12 cellular contexts compared by ENCODE assay signal in the genomic region with DNA sequence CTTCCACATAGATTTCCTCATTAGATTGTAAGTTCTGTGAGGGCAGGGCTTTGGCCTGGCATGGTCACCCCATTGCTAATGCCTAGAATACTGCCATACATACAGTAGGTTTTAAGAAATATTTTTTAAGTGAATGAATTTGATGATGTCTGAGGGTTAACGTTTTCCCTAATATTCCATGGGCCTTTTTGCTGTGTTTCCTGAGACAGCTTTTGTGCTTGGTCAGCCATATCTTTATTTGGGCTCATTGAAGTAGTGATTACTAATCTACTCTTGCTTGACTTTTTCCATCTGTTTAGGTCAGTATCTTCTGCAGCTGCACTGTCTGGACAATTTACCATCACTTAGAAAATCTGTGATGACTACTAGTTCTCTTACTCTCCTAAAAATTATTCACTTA. TPM values are rescaled to one million over a fixed set of nuclear protein-coding genes. Genes with fewer than 3 reads are reported as not detected.
DNase-seq lines count a peak whose midpoint lies in the region; ATAC-seq, FAIRE-seq and TF ChIP-seq lines count a peak whose summit lies in the region.
"Had no signal": no experiment of that assay in that cellular context is flagged by ENCODE, and none has a peak within 500 bp of the region (broad histone marks: within the 10 kb centered on the region; RNA-seq: fewer than 3 reads in every experiment).

No MANE protein-coding gene starts in this region.

- H3K9me3 ChIP-seq in CD4-positive, alpha-beta T cell (ENCODE audit: control insufficient read depth, low read length), result no peaks in the 10 kb centered on the region
- H3K9me3 ChIP-seq in astrocyte (ENCODE audit: insufficient read depth, low read depth, low read length), result no peaks in the 10 kb centered on the region

- H3K4me1 ChIP-seq in astrocyte (ENCODE audit: insufficient read depth, low read length), result peaks cover 16% of the 10 kb centered on the region

- H3K9me3 Mint-ChIP-seq in CD4-positive, alpha-beta T cell, result no peaks in the 10 kb centered on the region
- H3K9me3 Mint-ChIP-seq in HFFc6, result no peaks in the 10 kb centered on the region
- no peaks in the 10 kb centered on the region for H3K9me3 Mint-ChIP-seq in astrocyte (ENCODE audit: unreplicated experiment)
- no peaks in the 10 kb centered on the region for H3K9me3 Mint-ChIP-seq in natural killer cell

- H3K4me1 Mint-ChIP-seq in CD4-positive, alpha-beta T cell (ENCODE audit: low read depth), result peaks cover 75% of the 10 kb centered on the region
- H3K4me1 Mint-ChIP-seq in HFFc6 (ENCODE audit: low read depth) (peaks cover 50% of the 10 kb centered on the region), astrocyte (ENCODE audit: low read depth, unreplicated experiment) (peaks cover 23% of the 10 kb centered on the region), natural killer cell (peaks cover 58 to 71% of the 10 kb centered on the region in 2 donors)

- no peak overlapping the region for H3K27ac ChIP-seq in CD4-positive, alpha-beta T cell (ENCODE audit: low read depth, low read length)
- H3K27ac ChIP-seq in astrocyte (ENCODE audit: low read depth, low read length), result no peak overlapping the region

- TF ChIP-seq CTCF in CD4-positive, alpha-beta T cell (IDR thresholded peaks at IDR 0.05), result no peak
- no peak for TF ChIP-seq CTCF in HFFc6 (IDR thresholded peaks at IDR 0.05)
- no peak for TF ChIP-seq CTCF in astrocyte (IDR thresholded peaks at IDR 0.05; ENCODE audit: insufficient read depth, low read depth, low read length)
- TF ChIP-seq CTCF in natural killer cell (IDR thresholded peaks at IDR 0.05), result no peak
- no peak for TF ChIP-seq CTCF in GM13977 (IDR thresholded peaks at IDR 0.05; ENCODE audit: extremely low read depth, insufficient read depth, missing control alignments)

- H3K4me2 ChIP-seq in astrocyte (ENCODE audit: low read length), result peak overlapping the region; percentile 53

- in situ Hi-C loops in GM13977 (cut with MboI; ENCODE audit: low pct_unique_long_range_greater_than_20kb, low sequenced_read_pairs, unreplicated experiment), result no loop called here

- H3K36me3 Mint-ChIP-seq in CD4-positive, alpha-beta T cell (ENCODE audit: low read depth), result peaks cover 76% of the 10 kb centered on the region
- H3K36me3 Mint-ChIP-seq in HFFc6 (ENCODE audit: low read depth), result peaks cover 30% of the 10 kb centered on the region
- H3K36me3 Mint-ChIP-seq in astrocyte (ENCODE audit: low read depth, unreplicated experiment), result peaks cover 4% of the 10 kb centered on the region
- no peaks in the 10 kb centered on the region for H3K36me3 Mint-ChIP-seq in natural killer cell

- POLR2A ChIA-PET in CD4-positive, alpha-beta T cell (lab: Charles Lee), result interaction anchor here (1.0 to 14.5 kb wide), 5 partner anchors 11 to 49 kb away, joined by 3 to 618 read pairs (median 4); no protein-coding TSS in a partner anchor

- DNase-seq in CD4-positive, alpha-beta T cell, result no peak
- DNase-seq in HFFc6 (no peak), astrocyte (ENCODE audit: low read depth) (no peak), natural killer cell (no peak), GM13977 (ENCODE audit: low spot score) (no peak), NCI-H748 (lab: John Stamatoyannopoulos, UW; ENCODE audit: unreplicated experiment) (no peak)
- no peak for DNase-seq in stimulated activated CD4-positive, alpha-beta T cell treated with anti-CD3 and anti-CD28 coated beads, Interleukin-2, amount 100 ng/mL, for 24 hours
- DNase-seq: NCI-H345, SHP77 had no signal

- H4K20me1 ChIP-seq in astrocyte (ENCODE audit: insufficient read depth, low read length), result peaks cover 76% of the 10 kb centered on the region

- H3K27me3 ChIP-seq in CD4-positive, alpha-beta T cell (ENCODE audit: control insufficient read depth, insufficient read depth, low read length), result no peaks in the 10 kb centered on the region
- H3K27me3 ChIP-seq in astrocyte (ENCODE audit: insufficient read depth, low read length), result no peaks in the 10 kb centered on the region

- H3K27me3 Mint-ChIP-seq in CD4-positive, alpha-beta T cell, result no peaks in the 10 kb centered on the region
- H3K27me3 Mint-ChIP-seq in HFFc6 (ENCODE audit: insufficient read depth), result peaks cover 8% of the 10 kb centered on the region
- no peaks in the 10 kb centered on the region for H3K27me3 Mint-ChIP-seq in astrocyte (ENCODE audit: low read depth, unreplicated experiment)
- no peaks in the 10 kb centered on the region for H3K27me3 Mint-ChIP-seq in natural killer cell (ENCODE audit: low read depth in 2 of 2)

- peak overlapping the region; percentile 78 for H3K27ac Mint-ChIP-seq in CD4-positive, alpha-beta T cell
- peak overlapping the region; percentile 52; the same call in 1 of the 2 replicates for H3K27ac Mint-ChIP-seq in HFFc6
- H3K27ac Mint-ChIP-seq in astrocyte (ENCODE audit: unreplicated experiment), result peak overlapping the region; percentile 51
- peak overlapping the region; percentile 96 for H3K27ac Mint-ChIP-seq in natural killer cell

- no peak for FAIRE-seq in astrocyte (lab: Jason Lieb, UNC)
- FAIRE-seq: frontal cortex had no signal

- no peak for ATAC-seq in CD4-positive, alpha-beta T cell (ENCODE audit: poor library complexity)
- ATAC-seq in natural killer cell (no peak), GM21825 (IDR thresholded peaks at IDR 0.05; ENCODE audit: unreplicated experiment) (no peak)

- peaks cover 83% of the 10 kb centered on the region for H3K79me2 ChIP-seq in astrocyte (ENCODE audit: insufficient read depth, low read length)

- peak overlapping the region; percentile 82 for H3K4me3 Mint-ChIP-seq in CD4-positive, alpha-beta T cell
- H3K4me3 Mint-ChIP-seq in HFFc6 (peak overlapping the region; percentile 51), astrocyte (ENCODE audit: unreplicated experiment) (peak overlapping the region; percentile 79), natural killer cell (peak overlapping the region; percentile 68)

- H3K36me3 ChIP-seq in astrocyte (ENCODE audit: insufficient read depth, low read length), result peaks cover 14% of the 10 kb centered on the region

- intact Hi-C loops in CD4-positive, alpha-beta T cell (cut with DNase I, micrococcal nuclease), result loop anchor here (5.0 kb wide), 2 partner anchors 36 to 46 kb away; no protein-coding TSS in a partner anchor
- intact Hi-C loops in natural killer cell (cut with micrococcal nuclease), result no loop called here

- no peak overlapping the region for H3K4me3 ChIP-seq in astrocyte (ENCODE audit: insufficient read depth, low read depth, low read length)

- CTCF ChIA-PET in CD4-positive, alpha-beta T cell (lab: Charles Lee), result interaction anchor here (0.9 to 8.3 kb wide), 3 partner anchors 13 to 31 kb away, joined by 3 to 64 read pairs (median 5); no protein-coding TSS in a partner anchor

- no peak overlapping the region for H2AFZ ChIP-seq in astrocyte (ENCODE audit: low read depth, low read length)

- no peak overlapping the region for H3K9ac ChIP-seq in astrocyte (ENCODE audit: low read length)

RNA-seq across cellular contexts. Expression of gene CDC42, which starts 3.5 kb away (rescaled TPM):
- total RNA-seq in CD4-positive, alpha-beta T cell, result 100 to 1,000 TPM; 375 to 379 TPM
- 100 to 1,000 TPM; 273 to 298 (median 280) TPM for total RNA-seq in HFFc6 (2021; fragmentation: NEBNext Ultra II Directional; extraction: Animal tissue kit (Norgen Biotek cat#: 25700))
- total RNA-seq in astrocyte (346 and 366 TPM in 2 replicates), natural killer cell (100 to 1,000 TPM; 454 to 470 (median 463) TPM)

RNA-seq across cellular contexts. Expression of gene CELA3A, which starts 54.6 kb away (rescaled TPM):
- total RNA-seq in CD4-positive, alpha-beta T cell, result not detected
- total RNA-seq in HFFc6 (2021; fragmentation: NEBNext Ultra II Directional; extraction: Animal tissue kit (Norgen Biotek cat#: 25700)), result not detected
- not detected in 2 replicates for total RNA-seq in astrocyte
- total RNA-seq in natural killer cell, result not detected
- total RNA-seq: frontal cortex, lung microvascular endothelial cell had no signal
